ENCODE assay signal across 8 cellular contexts in the genomic region with DNA sequence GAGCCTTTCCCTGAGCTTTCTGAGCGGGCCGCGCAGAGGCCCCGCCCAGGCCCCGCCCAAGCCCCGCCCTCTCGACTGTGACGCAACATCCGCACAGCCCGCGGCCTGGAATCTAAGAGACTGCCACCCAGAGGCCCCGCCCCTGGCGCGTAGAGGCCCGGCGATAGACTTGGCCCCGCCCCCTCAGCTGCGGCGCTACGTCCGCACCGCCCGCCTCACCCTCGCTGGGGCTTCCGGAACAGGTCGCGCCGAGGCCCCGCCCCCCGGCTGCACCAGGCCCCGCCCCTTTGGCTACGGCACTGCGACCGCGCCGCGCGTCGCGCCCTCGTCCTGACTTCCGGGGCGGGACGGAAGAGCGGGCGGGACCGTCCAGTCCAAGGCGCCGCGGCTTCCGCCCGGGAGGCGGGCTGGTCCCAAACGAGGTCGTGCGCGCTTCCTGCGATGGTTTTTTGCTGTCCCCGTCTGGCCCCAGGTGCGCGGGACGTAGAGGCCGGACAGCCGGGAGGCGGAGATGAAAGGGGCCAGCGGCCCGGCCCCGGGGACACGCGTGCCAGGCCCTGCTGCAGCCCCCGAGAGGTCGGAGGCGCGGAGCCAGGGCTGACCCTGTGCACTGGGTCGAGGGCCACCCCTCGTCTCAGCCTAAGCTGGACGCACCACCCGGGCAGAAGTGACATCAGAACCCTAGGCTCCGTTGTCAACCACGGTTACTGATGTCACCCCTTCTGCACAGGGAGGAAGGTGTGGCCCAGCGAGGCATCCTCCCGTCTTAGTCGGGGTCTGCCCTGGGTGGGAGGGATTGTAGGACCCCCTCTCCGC. TPM values are rescaled to one million over a fixed set of nuclear protein-coding genes. Genes with fewer than 3 reads are reported as not detected.
DNase-seq lines count a peak whose midpoint lies in the region; ATAC-seq and TF ChIP-seq lines count a peak whose summit lies in the region.

No MANE protein-coding gene starts in this region.

- ATAC-seq in GM19023 (IDR thresholded peaks at IDR 0.05; ENCODE audit: unreplicated experiment): peak; percentile 91
- ATAC-seq in HG03175 (IDR thresholded peaks at IDR 0.05; ENCODE audit: unreplicated experiment): peak; percentile 96

- peak overlapping the region; percentile 67 for H3K4me3 ChIP-seq in kidney epithelial cell (ENCODE audit: low read depth, low read length)

- no peaks in the 10 kb centered on the region for H3K36me3 ChIP-seq in kidney epithelial cell (ENCODE audit: control insufficient read depth, insufficient read depth, low read length)

- DNase-seq in AML-193 (lab: John Stamatoyannopoulos, UW) (peak; percentile 96 to 97), NCI-H446 (lab: John Stamatoyannopoulos, UW) (peak; percentile 95 to 99), cerebellar nuclear complex (lab: John Stamatoyannopoulos, UW) (peak; percentile 92 to 98), kidney epithelial cell (ENCODE audit: low read depth) (peak; percentile 92)
- DNase-seq in activated CD4-positive, alpha-beta T cell treated with anti-CD3 and anti-CD28 coated beads for 1 hour: peak; percentile 100
- DNase-seq in stimulated activated CD4-positive, alpha-beta T cell treated with anti-CD3 and anti-CD28 coated beads, Interleukin-15, amount 100 ng/mL, for 1 hour (ENCODE audit: low read depth in 1 of 2, low spot score in 1 of 2): peak; percentile 100

- TF ChIP-seq CTCF in kidney epithelial cell (IDR thresholded peaks at IDR 0.05; ENCODE audit: insufficient read depth, low read length, poor library complexity, severe bottlenecking): no peak

- H3K27me3 ChIP-seq in kidney epithelial cell (ENCODE audit: control insufficient read depth, insufficient read depth, low read length): no peaks in the 10 kb centered on the region

RNA-seq across cellular contexts. Expression of a gene that starts 59.0 kb away (rescaled TPM):
- total RNA-seq in kidney epithelial cell: 15.3 and 19.2 TPM in 2 replicates

Comparison
In these comparisons a context has a peak if more than half of its experiments do, and no peak if none do; other contexts are left out.
1. Peak in every context shown above with its lines: DNase-seq, ATAC-seq and H3K4me3 ChIP-seq.